ENCODE assay signal across 10 cellular contexts in genomic region chr10:10911471-10911921, GRCh38.
DNase-seq lines count a peak whose midpoint lies in the region; ATAC-seq, FAIRE-seq and TF ChIP-seq lines count a peak whose summit lies in the region.
"Had no signal": no experiment of that assay in that cellular context is flagged by ENCODE, and none has a peak within 500 bp of the region (broad histone marks: within the 10 kb centered on the region; RNA-seq: fewer than 3 reads in every experiment).

No MANE protein-coding gene starts in this region.

- peaks cover 14% of the 10 kb centered on the region for H3K4me1 Mint-ChIP-seq in MCF 10A (ENCODE audit: insufficient read depth, unreplicated experiment)
- H3K4me1 Mint-ChIP-seq: activated naive CD4-positive, alpha-beta T cell treated with anti-CD3 and anti-CD28 coated beads, Interleukin-2, amount 10 ng/mL, durations not matched to agents 7 days and 5 days had no signal

- H3K4me3 ChIP-seq in kidney (ENCODE audit: low read length in 2 of 2) (peak overlapping the region; percentile 25 to 40), small intestine (ENCODE audit: low read depth in 1 of 2, low read length in 2 of 2) (no peak overlapping the region)

- WGBS in small intestine, 3 donors, result 30 to 42% (median 35%) methylated on average over 17 of the region's 17 CpGs

- no TSS peak for BruUV-seq in MCF 10A (replicated peaks; lab: Mats Ljungman, UMichigan)

- no peaks in the 10 kb centered on the region for H3K36me3 ChIP-seq in kidney (ENCODE audit: control insufficient read depth in 1 of 2, insufficient read depth in 2 of 2, low read length in 2 of 2)
- H3K36me3 ChIP-seq in small intestine (ENCODE audit: control insufficient read depth in 2 of 2, insufficient read depth in 2 of 2, low read length in 2 of 2), result no peaks in the 10 kb centered on the region

- H3K9me3 ChIP-seq in kidney (ENCODE audit: control insufficient read depth in 1 of 2, low read length in 2 of 2) (no peaks in the 10 kb centered on the region), small intestine (ENCODE audit: control insufficient read depth, low read depth) (no peaks in the 10 kb centered on the region)

- H3K27ac Mint-ChIP-seq in MCF 10A (ENCODE audit: low read depth, unreplicated experiment), result peak overlapping the region; percentile 74
- H3K27ac Mint-ChIP-seq: activated naive CD4-positive, alpha-beta T cell treated with anti-CD3 and anti-CD28 coated beads, Interleukin-2, amount 10 ng/mL, durations not matched to agents 7 days and 5 days had no signal

- CTCF ChIA-PET in MCF 10A (lab: Yijun Ruan, JAX), result no interaction called here

- no peak overlapping the region for H3K9ac ChIP-seq in kidney (ENCODE audit: low read length in 2 of 2)

- no peaks in the 10 kb centered on the region for H3K36me3 Mint-ChIP-seq in MCF 10A (ENCODE audit: insufficient read depth, unreplicated experiment)
- H3K36me3 Mint-ChIP-seq: activated naive CD4-positive, alpha-beta T cell treated with anti-CD3 and anti-CD28 coated beads, Interleukin-2, amount 10 ng/mL, durations not matched to agents 7 days and 5 days had no signal

- POLR2A ChIA-PET in MCF 10A (lab: Yijun Ruan, JAX), result no interaction called here

- peak overlapping the region; percentile 66 for H3K4me3 Mint-ChIP-seq in MCF 10A (ENCODE audit: unreplicated experiment)
- H3K4me3 Mint-ChIP-seq: activated naive CD4-positive, alpha-beta T cell treated with anti-CD3 and anti-CD28 coated beads, Interleukin-2, amount 10 ng/mL, durations not matched to agents 7 days and 5 days had no signal

- intact Hi-C loops in MCF 10A (cut with micrococcal nuclease), result no loop called here
- intact Hi-C loops in kidney (cut with DNase I), result no loop called here

- H3K27me3 ChIP-seq in small intestine (ENCODE audit: control insufficient read depth in 2 of 2, insufficient read depth in 2 of 2, low read length in 2 of 2), result no peaks in the 10 kb centered on the region

- no peaks in the 10 kb centered on the region for H3K27me3 Mint-ChIP-seq in MCF 10A (ENCODE audit: insufficient read depth, unreplicated experiment)

- DNase-seq in HCEC 1CT (peak; percentile 98), MCF 10A (ENCODE audit: unreplicated experiment) (peak; percentile 82), kidney (peak; percentile 84), small intestine (peak; percentile 14), midbrain (lab: John Stamatoyannopoulos, UW) (no peak)
- DNase-seq in activated CD4-positive, alpha-beta T cell treated with anti-CD3 and anti-CD28 coated beads for 4 hours, result no peak
- DNase-seq: activated naive CD4-positive, alpha-beta T cell treated with anti-CD3 and anti-CD28 coated beads, Interleukin-2, amount 10 ng/mL, durations not matched to agents 7 days and 5 days; stimulated activated CD4-positive, alpha-beta T cell treated with anti-CD3 and anti-CD28 coated beads, Interleukin-4, amount 100 ng/mL, for 24 hours had no signal

- H3K9me3 Mint-ChIP-seq in MCF 10A (ENCODE audit: unreplicated experiment), result no peaks in the 10 kb centered on the region
- H3K9me3 Mint-ChIP-seq: activated naive CD4-positive, alpha-beta T cell treated with anti-CD3 and anti-CD28 coated beads, Interleukin-2, amount 10 ng/mL, durations not matched to agents 7 days and 5 days had no signal

- ATAC-seq in GM21717 (IDR thresholded peaks at IDR 0.05; ENCODE audit: unreplicated experiment) (no peak), HG02840 (IDR thresholded peaks at IDR 0.05; ENCODE audit: low FRiP score, unreplicated experiment) (no peak)

- H3K4me1 ChIP-seq in kidney (ENCODE audit: control insufficient read depth in 1 of 2, insufficient read depth in 1 of 2, low read depth in 1 of 2, low read length in 2 of 2), result no peaks in the 10 kb centered on the region
- H3K4me1 ChIP-seq in small intestine (ENCODE audit: control insufficient read depth in 2 of 2, insufficient read depth in 1 of 2, low read depth in 1 of 2, low read length in 1 of 2), result no peaks in the 10 kb centered on the region

- FAIRE-seq in kidney (lab: Jason Lieb, UNC) (no peak), small intestine (lab: Jason Lieb, UNC) (no peak)

- TF ChIP-seq CTCF in MCF 10A (IDR thresholded peaks at IDR 0.05; ENCODE audit: unreplicated experiment) (no peak), kidney (IDR thresholded peaks at IDR 0.05; ENCODE audit: borderline replicate concordance, extremely low read depth, insufficient read depth) (no peak)

- H3K27ac ChIP-seq in kidney (ENCODE audit: low read depth in 2 of 2, low read length in 2 of 2) (no peak overlapping the region), small intestine (ENCODE audit: low read depth in 1 of 2, low read length in 1 of 2) (peak overlapping the region in 1 of 2 donors; percentile 37)

Comparison
In these comparisons a context has a peak if more than half of its experiments do, and no peak if none do; other contexts are left out.
1. DNase-seq: peak in HCEC 1CT (single experiment), MCF 10A (single experiment), kidney (single experiment) and small intestine (single experiment); none in midbrain (single experiment) and activated CD4-positive, alpha-beta T cell treated with anti-CD3 and anti-CD28 coated beads for 4 hours (0 of 2).
2. H3K4me3 ChIP-seq: peak in kidney (2 of 2); none in small intestine (0 of 2).